20 cellular contexts compared by ENCODE assay signal in genomic region chr5:176927562-176927961, GRCh38. TPM values are rescaled to one million over a fixed set of nuclear protein-coding genes. Genes with fewer than 3 reads are reported as not detected.
DNase-seq lines count a peak whose midpoint lies in the region; ATAC-seq and TF ChIP-seq lines count a peak whose summit lies in the region.
"Had no signal": no experiment of that assay in that cellular context is flagged by ENCODE, and none has a peak within 500 bp of the region (broad histone marks: within the 10 kb centered on the region; RNA-seq: fewer than 3 reads in every experiment).

No MANE protein-coding gene starts in this region.

- DNase-seq in LHCN-M2 (ENCODE audit: low read depth) = peak; percentile 4
- DNase-seq in adipocyte (ENCODE audit: low read depth) = peak; percentile 9
- peak; percentile 20 for DNase-seq in fibroblast of villous mesenchyme (ENCODE audit: low read depth)
- no peak for DNase-seq in effector memory CD4-positive, alpha-beta T cell
- DNase-seq in NCI-H2227 (lab: John Stamatoyannopoulos, UW; ENCODE audit: unreplicated experiment) = no peak
- DNase-seq in SW480 (ENCODE audit: low spot score) = no peak
- DNase-seq: Caco-2; CD4-positive, CD25-positive, alpha-beta regulatory T cell; CD8-positive, alpha-beta T cell; DMS153; DND-41; GM23248; H7; HCEC 1CT had no signal

- H3K36me3 ChIP-seq in adipocyte (ENCODE audit: control insufficient read depth, insufficient read depth, low read length, severe bottlenecking) = peaks cover 31% of the 10 kb centered on the region
- H3K36me3 ChIP-seq in effector memory CD4-positive, alpha-beta T cell (ENCODE audit: control insufficient read depth, insufficient read depth, low read length) = no peaks in the 10 kb centered on the region

- H3K9me3 ChIP-seq in adipocyte (ENCODE audit: control insufficient read depth, low read length) = no peaks in the 10 kb centered on the region
- no peaks in the 10 kb centered on the region for H3K9me3 ChIP-seq in effector memory CD4-positive, alpha-beta T cell (ENCODE audit: control insufficient read depth, low read length)
- H3K9me3 ChIP-seq: BLaER1, Caco-2 had no signal

- H3K4me3 ChIP-seq in adipocyte (ENCODE audit: low read length) (no peak overlapping the region), fibroblast of villous mesenchyme (ENCODE audit: low read depth, low read length) (no peak overlapping the region)
- no peak overlapping the region for H3K4me3 ChIP-seq in effector memory CD4-positive, alpha-beta T cell (ENCODE audit: insufficient read depth, low read depth, low read length, poor library complexity, severe bottlenecking)
- H3K4me3 ChIP-seq: BLaER1, GM23248 had no signal

- no peak overlapping the region for H3K27ac ChIP-seq in effector memory CD4-positive, alpha-beta T cell (ENCODE audit: insufficient read depth, low read length, poor library complexity, severe bottlenecking)
- H3K27ac ChIP-seq: BLaER1, C4-2B, GM23248 had no signal

- peaks cover 8% of the 10 kb centered on the region for H3K4me1 ChIP-seq in adipocyte (ENCODE audit: control insufficient read depth, insufficient read depth, low read length)
- H3K4me1 ChIP-seq in effector memory CD4-positive, alpha-beta T cell (ENCODE audit: control insufficient read depth, insufficient read depth, low read length, poor library complexity, severe bottlenecking) = no peaks in the 10 kb centered on the region
- H3K4me1 ChIP-seq: BLaER1 had no signal

- no peaks in the 10 kb centered on the region for H3K27me3 ChIP-seq in adipocyte (replicated peaks; ENCODE audit: control insufficient read depth, insufficient read depth, low read length)
- H3K27me3 ChIP-seq in effector memory CD4-positive, alpha-beta T cell (replicated peaks; ENCODE audit: control insufficient read depth, insufficient read depth, low read length, poor library complexity, severe bottlenecking) = no peaks in the 10 kb centered on the region
- H3K27me3 ChIP-seq: BLaER1 had no signal

- ATAC-seq in esophagus mucosa = peak; percentile 73
- ATAC-seq in HG02938 (IDR thresholded peaks at IDR 0.05; ENCODE audit: unreplicated experiment) = no peak
- ATAC-seq: CD8-positive, alpha-beta T cell had no signal

- no peak for TF ChIP-seq CTCF in fibroblast of villous mesenchyme (IDR thresholded peaks at IDR 0.05; ENCODE audit: insufficient read depth, low read depth, low read length)

- no peak overlapping the region for H3K9ac ChIP-seq in adipocyte (ENCODE audit: low read length)
- H3K9ac ChIP-seq: BLaER1, GM23248 had no signal

RNA-seq across cellular contexts. Expression of gene HK3, which starts 28.4 kb away (rescaled TPM):
- total RNA-seq in LHCN-M2 (2014; rRNA removed) = not detected in 2 replicates
- not detected for polyA plus RNA-seq in LHCN-M2 (2012)
- 1.4 TPM for total RNA-seq in esophagus mucosa
- not detected in 2 replicates for total RNA-seq in fibroblast of villous mesenchyme
- total RNA-seq: A172; CD8-positive, alpha-beta T cell; GM23248; H1; H7 had no signal
- polyA plus RNA-seq: GM23248, H1 had no signal

Comparison
In these comparisons a context has a peak if more than half of its experiments do, and no peak if none do; other contexts are left out.
1. DNase-seq: peak in LHCN-M2 (single experiment), adipocyte (single experiment) and fibroblast of villous mesenchyme (single experiment); none in effector memory CD4-positive, alpha-beta T cell (0 of 3), NCI-H2227 (single experiment) and SW480 (single experiment).